ENCODE assay signal across 15 cellular contexts in the genomic region with DNA sequence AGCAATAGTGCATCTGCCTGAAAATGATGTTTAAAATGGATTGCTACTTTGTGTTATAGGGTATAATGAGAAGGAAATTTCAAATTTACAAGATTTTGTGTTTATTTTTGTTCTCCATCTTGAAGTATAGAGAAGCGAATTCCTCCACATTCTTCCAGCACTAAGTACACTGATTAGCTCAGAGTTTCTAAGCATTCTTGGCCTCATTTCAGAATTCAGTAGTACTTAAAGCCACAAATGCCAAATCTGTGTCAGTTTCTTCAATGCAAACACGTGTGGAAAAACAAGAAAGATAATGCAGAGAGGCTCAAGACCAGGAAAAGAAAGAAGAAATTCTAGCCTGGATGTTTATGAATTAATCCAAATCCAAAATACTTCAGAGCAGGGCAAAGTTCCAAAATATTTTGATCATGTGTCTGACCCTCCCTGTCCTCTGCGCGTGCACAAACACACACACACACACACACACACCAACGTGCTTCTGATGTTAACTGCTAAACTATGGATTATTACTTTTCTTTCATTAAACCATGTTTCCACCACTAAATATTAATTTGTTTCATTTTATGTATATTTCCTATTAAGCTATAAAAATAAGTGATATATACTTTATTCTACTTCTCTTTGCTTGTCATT.
DNase-seq lines count a peak whose midpoint lies in the region; ATAC-seq and TF ChIP-seq lines count a peak whose summit lies in the region.
"Had no signal": no experiment of that assay in that cellular context is flagged by ENCODE, and none has a peak within 500 bp of the region (broad histone marks: within the 10 kb centered on the region; RNA-seq: fewer than 3 reads in every experiment).

No MANE protein-coding gene starts in this region.

- DNase-seq in LNCaP clone FGC (ENCODE audit: low read depth) (peak; percentile 55), choroid plexus epithelial cell (ENCODE audit: low read depth) (peak; percentile 24), left lung (no peak), upper lobe of left lung (no peak)
- DNase-seq in stimulated activated CD4-positive, alpha-beta T cell treated with anti-CD3 and anti-CD28 coated beads, Interleukin-1b, Interleukin-23, amount 100 ng/mL, for 48 hours, result no peak
- DNase-seq: KG1, MG63, NCI-H1105 treated with DMSO at 0.1 percent for 48 hours, NCI-H187, NCI-H446 treated with DMSO at 0.1 percent for 48 hours, SW 1271 had no signal

- H3K4me3 ChIP-seq in LNCaP clone FGC (ENCODE audit: low read depth, low read length), result no peak overlapping the region
- H3K4me3 ChIP-seq in choroid plexus epithelial cell (ENCODE audit: low read depth, low read length), result no peak overlapping the region
- H3K4me3 ChIP-seq in left lung, result no peak overlapping the region
- no peak overlapping the region for H3K4me3 ChIP-seq in upper lobe of left lung
- H3K4me3 ChIP-seq: BLaER1, MG63 had no signal

- no peak for TF ChIP-seq POLR2A in upper lobe of left lung (IDR thresholded peaks at IDR 0.05)

- no peaks in the 10 kb centered on the region for H3K36me3 ChIP-seq in left lung
- H3K36me3 ChIP-seq in upper lobe of left lung, result no peaks in the 10 kb centered on the region
- H3K36me3 ChIP-seq: BLaER1, MG63 had no signal

- H3K9me3 ChIP-seq in left lung (peaks cover 0 to 3% of the 10 kb centered on the region in 2 donors), upper lobe of left lung (no peaks in the 10 kb centered on the region)
- H3K9me3 ChIP-seq: BLaER1, MG63 had no signal

- H3K4me1 ChIP-seq in left lung, result no peaks in the 10 kb centered on the region
- H3K4me1 ChIP-seq in upper lobe of left lung, result no peaks in the 10 kb centered on the region
- H3K4me1 ChIP-seq: BLaER1 had no signal

- intact Hi-C loops in left lung (cut with DNase I), result no loop called here

- TF ChIP-seq CTCF in LNCaP clone FGC (IDR thresholded peaks at IDR 0.05; ENCODE audit: control insufficient read depth, extremely low read depth, insufficient read depth), result no peak
- no peak for TF ChIP-seq CTCF in choroid plexus epithelial cell (conservative IDR thresholded peaks at IDR 0.05; ENCODE audit: low read depth, low read length)
- no peak for TF ChIP-seq CTCF in left lung (IDR thresholded peaks at IDR 0.05)
- no peak for TF ChIP-seq CTCF in upper lobe of left lung (IDR thresholded peaks at IDR 0.05)

- WGBS in upper lobe of left lung, 2 donors, result 38 to 54% methylated on average over 5 of the region's 5 CpGs

- ATAC-seq in left lung (peak; percentile 83), upper lobe of left lung (ENCODE audit: low FRiP score in 2 of 2) (peak; percentile 26 to 42), GM19455 (IDR thresholded peaks at IDR 0.05; ENCODE audit: unreplicated experiment) (no peak), HG02840 (IDR thresholded peaks at IDR 0.05; ENCODE audit: low FRiP score, unreplicated experiment) (no peak), HG03571 (IDR thresholded peaks at IDR 0.05; ENCODE audit: unreplicated experiment) (no peak)

- no peak for TF ChIP-seq EP300 in upper lobe of left lung (IDR thresholded peaks at IDR 0.05)

- H3K27ac ChIP-seq in left lung (no peak overlapping the region), upper lobe of left lung (no peak overlapping the region)
- H3K27ac ChIP-seq: BLaER1 had no signal

- no peaks in the 10 kb centered on the region for H3K27me3 ChIP-seq in left lung
- no peaks in the 10 kb centered on the region for H3K27me3 ChIP-seq in upper lobe of left lung
- H3K27me3 ChIP-seq: BLaER1, MG63 had no signal

Comparison
In these comparisons a context has a peak if more than half of its experiments do, and no peak if none do; other contexts are left out.
1. DNase-seq: peak in LNCaP clone FGC (single experiment) and choroid plexus epithelial cell (single experiment); none in left lung (0 of 2), upper lobe of left lung (0 of 2) and stimulated activated CD4-positive, alpha-beta T cell treated with anti-CD3 and anti-CD28 coated beads, Interleukin-1b, Interleukin-23, amount 100 ng/mL, for 48 hours (single experiment).
2. ATAC-seq: peak in left lung (single experiment) and upper lobe of left lung (2 of 2); none in GM19455 (single experiment), HG02840 (single experiment) and HG03571 (single experiment).